In genomic region chr2:70433315-70433714, GRCh38 we compare ENCODE assay signal across 8 cellular contexts.
"Had no signal": no experiment of that assay in that cellular context is flagged by ENCODE, and none has a peak within 500 bp of the region (broad histone marks: within the 10 kb centered on the region; RNA-seq: fewer than 3 reads in every experiment).

No MANE protein-coding gene starts in this region.

- H3K36me3 ChIP-seq: HAP-1 had no signal

- FAIRE-seq: HTR-8/SVneo had no signal

- H3K9me3 ChIP-seq: HAP-1 had no signal

- H3K9ac ChIP-seq: GM23248 had no signal

- ATAC-seq: HCT116 had no signal

- DNase-seq: GM23248, GOT3, H7, HFFc6, KG1 had no signal

- H2AFZ ChIP-seq: GM23248 had no signal

- H3K4me1 ChIP-seq: HAP-1 had no signal

- H3K27ac ChIP-seq: GM23248 had no signal

- H3K4me3 ChIP-seq: GM23248, HAP-1 had no signal
